In genomic region chr7:38307640-38308039, GRCh38 we compare ENCODE assay signal across 22 cellular contexts.
"Had no signal": no experiment of that assay in that cellular context is flagged by ENCODE, and none has a peak within 500 bp of the region (broad histone marks: within the 10 kb centered on the region; RNA-seq: fewer than 3 reads in every experiment).

No MANE protein-coding gene starts in this region.

- H3K27me3 Mint-ChIP-seq: activated CD4-positive, alpha-beta T cell treated with anti-CD3 and anti-CD28 coated beads, Interleukin-2, amount 10 ng/mL, durations not matched to agents 24 days and 14 days; activated naive CD4-positive, alpha-beta T cell treated with anti-CD3 and anti-CD28 coated beads, Interleukin-2, amount 50 U/mL, for 24 hours; stimulated activated naive CD8-positive, alpha-beta T cell treated with anti-CD3 and anti-CD28 coated beads, Interleukin-15, amount 100 ng/mL, for 72 hours had no signal

- H3K4me1 ChIP-seq: adrenal gland, breast epithelium, neural progenitor cell, parathyroid adenoma had no signal

- H3K4me1 Mint-ChIP-seq: neural progenitor cell; stimulated activated naive CD8-positive, alpha-beta T cell treated with anti-CD3 and anti-CD28 coated beads, Interleukin-15, amount 100 ng/mL, for 72 hours had no signal

- H3K4me3 ChIP-seq: adrenal gland, breast epithelium, gastroesophageal sphincter, heart right ventricle, left ventricle myocardium inferior, neural progenitor cell, smooth muscle cell, testis had no signal

- H3K36me3 ChIP-seq: adrenal gland, breast epithelium, gastroesophageal sphincter, heart right ventricle, left ventricle myocardium inferior, neural progenitor cell had no signal

- ATAC-seq: esophagus mucosa, gastroesophageal sphincter, heart right ventricle, sciatic nerve had no signal

- DNase-seq: activated CD8-positive, alpha-beta memory T cell treated with anti-CD3 and anti-CD28 coated beads for 24 hours; activated CD8-positive, alpha-beta memory T cell treated with anti-CD3 and anti-CD28 coated beads, Interleukin-2, amount 50 U/mL, for 48 hours; activated T-cell treated with anti-CD3 and anti-CD28 coated beads, Interleukin-2, amount 50 U/mL, for 48 hours; adrenal gland; effector CD8-positive, alpha-beta T cell; heart right ventricle; kidney glomerular epithelial cell; left ventricle myocardium inferior; mammary epithelial cell; stimulated activated CD4-positive, alpha-beta T cell treated with anti-CD3 and anti-CD28 coated beads, Interleukin-4, amount 100 ng/mL, for 1 hour; stimulated activated naive CD8-positive, alpha-beta T cell treated with anti-CD3 and anti-CD28 coated beads, Interleukin-15, amount 100 ng/mL, for 72 hours; testis had no signal

- H3K9me3 ChIP-seq: adrenal gland, breast epithelium, gastroesophageal sphincter, left ventricle myocardium inferior, testis had no signal

- H3K27ac Mint-ChIP-seq: activated naive CD4-positive, alpha-beta T cell treated with anti-CD3 and anti-CD28 coated beads, Interleukin-2, amount 50 U/mL, for 24 hours; neural progenitor cell; stimulated activated naive CD8-positive, alpha-beta T cell treated with anti-CD3 and anti-CD28 coated beads, Interleukin-15, amount 100 ng/mL, for 72 hours; type B pancreatic cell had no signal

- H3K9me3 Mint-ChIP-seq: activated CD4-positive, alpha-beta T cell treated with anti-CD3 and anti-CD28 coated beads, Interleukin-2, amount 10 ng/mL, durations not matched to agents 24 days and 14 days; activated naive CD4-positive, alpha-beta T cell treated with anti-CD3 and anti-CD28 coated beads, Interleukin-2, amount 50 U/mL, for 24 hours; neural progenitor cell; stimulated activated naive CD8-positive, alpha-beta T cell treated with anti-CD3 and anti-CD28 coated beads, Interleukin-15, amount 100 ng/mL, for 72 hours; type B pancreatic cell had no signal

- H3K36me3 Mint-ChIP-seq: activated naive CD4-positive, alpha-beta T cell treated with anti-CD3 and anti-CD28 coated beads, Interleukin-2, amount 50 U/mL, for 24 hours; neural progenitor cell; type B pancreatic cell had no signal

- H3K27ac ChIP-seq: adrenal gland, breast epithelium, gastroesophageal sphincter, left ventricle myocardium inferior, neural progenitor cell, parathyroid adenoma, testis had no signal

- H3K27me3 ChIP-seq: adrenal gland, breast epithelium, neural progenitor cell, testis had no signal

- H3K4me3 Mint-ChIP-seq: activated CD4-positive, alpha-beta T cell treated with anti-CD3 and anti-CD28 coated beads, Interleukin-2, amount 10 ng/mL, durations not matched to agents 24 days and 14 days; activated naive CD4-positive, alpha-beta T cell treated with anti-CD3 and anti-CD28 coated beads, Interleukin-2, amount 50 U/mL, for 24 hours; neural progenitor cell; stimulated activated naive CD8-positive, alpha-beta T cell treated with anti-CD3 and anti-CD28 coated beads, Interleukin-15, amount 100 ng/mL, for 72 hours; type B pancreatic cell had no signal
